ENCODE assay signal across 22 cellular contexts in genomic region chr13:31053098-31053497, GRCh38.
A peak's percentile ranks its signal among the peaks of the same experiment; 100 is the strongest.
DNase-seq lines count a peak whose midpoint lies in the region; ATAC-seq and TF ChIP-seq lines count a peak whose summit lies in the region.
"Had no signal": no experiment of that assay in that cellular context is flagged by ENCODE, and none has a peak within 500 bp of the region (broad histone marks: within the 10 kb centered on the region; RNA-seq: fewer than 3 reads in every experiment).

No MANE protein-coding gene starts in this region.

- TF ChIP-seq POLR2A in adrenal gland (IDR thresholded peaks at IDR 0.05), result peak in 1 of 2 donors; percentile 9

- H3K4me1 ChIP-seq in adrenal gland (replicated peaks in 1 of 2), result no peaks in the 10 kb centered on the region
- H3K4me1 ChIP-seq: lower lobe of right lung, pancreas had no signal

- ATAC-seq in GM21723 (IDR thresholded peaks at IDR 0.05; ENCODE audit: unreplicated experiment), result no peak
- no peak for ATAC-seq in HG02642 (IDR thresholded peaks at IDR 0.05; ENCODE audit: poor library complexity, unreplicated experiment)
- ATAC-seq: lower lobe of right lung, Panc1, pancreas had no signal

- TF ChIP-seq CTCF in adrenal gland (IDR thresholded peaks at IDR 0.05), result no peak

- no peak overlapping the region for H3K27ac ChIP-seq in adrenal gland
- H3K27ac ChIP-seq: lower lobe of right lung, pancreas, skin epidermis had no signal

- H3K4me3 ChIP-seq in adrenal gland, result no peak overlapping the region
- H3K4me3 ChIP-seq: lower lobe of right lung, pancreas, skin epidermis had no signal

- H3K27me3 ChIP-seq in adrenal gland, result no peaks in the 10 kb centered on the region
- H3K27me3 ChIP-seq: pancreas had no signal

- 15 to 53% (median 39%) methylated on average over 4 to 7 of the region's 7 CpGs for WGBS in adrenal gland, 4 donors

- intact Hi-C loops in adrenal gland (cut with DNase I), result no loop called here

- no peaks in the 10 kb centered on the region for H3K36me3 ChIP-seq in adrenal gland (replicated peaks in 1 of 2)
- H3K36me3 ChIP-seq: lower lobe of right lung, pancreas had no signal

- H3K9me3 ChIP-seq in adrenal gland (replicated peaks in 1 of 3), result no peaks in the 10 kb centered on the region
- H3K9me3 ChIP-seq: lower lobe of right lung, pancreas had no signal

- DNase-seq in A172 (ENCODE audit: low spot score), result peak; percentile 77
- DNase-seq in H4 (ENCODE audit: low spot score), result peak; percentile 12
- peak; percentile 75 to 97 (median 94) for DNase-seq in adrenal gland
- DNase-seq in glomerular visceral epithelial cell (ENCODE audit: extremely low spot score), result peak; percentile 60
- no peak for DNase-seq in RKO (ENCODE audit: low spot score)
- no peak for DNase-seq in NCI-H345 treated with DMSO at 0.1 percent for 48 hours (lab: John Stamatoyannopoulos, UW; ENCODE audit: unreplicated experiment)
- DNase-seq: activated CD4-positive, alpha-beta T cell treated with anti-CD3 and anti-CD28 coated beads for 48 hours; anterior cingulate cortex; CD4-positive, alpha-beta T cell; DND-41; HCEC 1CT; KG1; lower lobe of right lung; naive B cell; NCI-H1105; NCI-H774; pancreas; stimulated activated CD4-positive, alpha-beta T cell treated with anti-CD3 and anti-CD28 coated beads, Interleukin-4, amount 100 ng/mL, for 1 hour had no signal

Comparison
In these comparisons a context has a peak if more than half of its experiments do, and no peak if none do; other contexts are left out.
1. DNase-seq: peak in A172 (single experiment), H4 (single experiment), adrenal gland (7 of 7) and glomerular visceral epithelial cell (single experiment); none in RKO (single experiment) and NCI-H345 treated with DMSO at 0.1 percent for 48 hours (single experiment).